ENCODE assay signal across 26 cellular contexts in genomic region chr20:37456948-37457347, GRCh38.
"Had no signal": no experiment of that assay in that cellular context is flagged by ENCODE, and none has a peak within 500 bp of the region (broad histone marks: within the 10 kb centered on the region; RNA-seq: fewer than 3 reads in every experiment).

No MANE protein-coding gene starts in this region.

- H3K9me3 ChIP-seq: suprapubic skin, testis, thyroid gland had no signal

- H3K27me3 ChIP-seq: suprapubic skin, testis, thyroid gland, tibial nerve, transverse colon, upper lobe of left lung, upper lobe of right lung, uterus, vagina had no signal

- H3K36me3 ChIP-seq: stomach, suprapubic skin, thoracic aorta, thyroid gland, tibial artery, tibial nerve, transverse colon, upper lobe of left lung, upper lobe of right lung, uterus, vagina had no signal

- ATAC-seq: stimulated activated effector memory CD8-positive, alpha-beta T cell treated with anti-CD3 and anti-CD28 coated beads, Interleukin-12 subunit alpha, Interleukin-12 subunit beta, amount 100 ng/mL, for 72 hours; stimulated activated memory B cell treated with anti-CD40 and anti-IgM and Interleukin-4, amounts not matched to agents 10 μg/mL and 1 μg/mL and 100 μg/mL, for 72 hours; stimulated activated naive B cell treated with anti-CD40 and anti-IgM and Interleukin-4, amounts not matched to agents 10 μg/mL and 1 μg/mL and 100 μg/mL, for 72 hours; stimulated activated naive CD8-positive, alpha-beta T cell treated with anti-CD3 and anti-CD28 coated beads, Interleukin-15, amount 100 ng/mL, for 72 hours; stimulated activated naive CD8-positive, alpha-beta T cell treated with anti-CD3 and anti-CD28 coated beads, Interleukin-15, Interleukin-2, amounts not matched to agents 100 U/mL and 50 U/mL, for 24 hours; upper lobe of right lung had no signal

- H3K4me1 ChIP-seq: stomach, suprapubic skin, testis, thyroid gland, tibial artery, tibial nerve, transverse colon, upper lobe of left lung, upper lobe of right lung, uterus, vagina had no signal

- DNase-seq: stimulated activated CD4-positive, alpha-beta T cell treated with anti-CD3 and anti-CD28 coated beads, Interleukin-2, amount 100 ng/mL, for 48 hours; stimulated activated CD4-positive, alpha-beta T cell treated with anti-CD3 and anti-CD28 coated beads, Interleukin-4, amount 100 ng/mL, for 1 hour; stimulated activated CD4-positive, alpha-beta T cell treated with anti-CD3 and anti-CD28 coated beads, Interleukin-4, amount 100 ng/mL, for 24 hours; stimulated activated CD4-positive, alpha-beta T cell treated with anti-CD3 and anti-CD28 coated beads, Interleukin-4, amount 100 ng/mL, for 4 hours; stimulated activated CD8-positive, alpha-beta memory T cell treated with anti-CD3 and anti-CD28 coated beads, Interleukin-4, amount 100 ng/mL, for 48 hours; stimulated activated naive B cell treated with anti-CD40 and anti-IgM and Interleukin-4, amounts not matched to agents 10 μg/mL and 1 μg/mL and 100 μg/mL, for 72 hours; stimulated activated naive CD4-positive, alpha-beta T cell treated with Interleukin-2 at 50 U/mL for 16 hours; stimulated activated naive CD8-positive, alpha-beta T cell treated with anti-CD3 and anti-CD28 coated beads, Interleukin-15, amount 100 ng/mL, for 72 hours; stimulated activated naive CD8-positive, alpha-beta T cell treated with anti-CD3 and anti-CD28 coated beads, Interleukin-15, Interleukin-2, amounts not matched to agents 100 U/mL and 50 U/mL, for 24 hours; stomach; substantia nigra; testis; thyroid gland; tibial artery; transverse colon; trophoblast cell; upper lobe of left lung; upper lobe of right lung; uterus had no signal

- FAIRE-seq: urothelium cell line had no signal

- H3K4me3 ChIP-seq: stomach, suprapubic skin, testis, thoracic aorta, thyroid gland, tibial artery, tibial nerve, transverse colon, upper lobe of left lung, upper lobe of right lung, uterus, vagina had no signal

- H3K27ac ChIP-seq: stomach, suprapubic skin, testis, thoracic aorta, thyroid gland, tibial artery, tibial nerve, transverse colon, upper lobe of left lung, upper lobe of right lung, uterus, vagina had no signal
